8 cellular contexts compared by ENCODE assay signal in the genomic region with DNA sequence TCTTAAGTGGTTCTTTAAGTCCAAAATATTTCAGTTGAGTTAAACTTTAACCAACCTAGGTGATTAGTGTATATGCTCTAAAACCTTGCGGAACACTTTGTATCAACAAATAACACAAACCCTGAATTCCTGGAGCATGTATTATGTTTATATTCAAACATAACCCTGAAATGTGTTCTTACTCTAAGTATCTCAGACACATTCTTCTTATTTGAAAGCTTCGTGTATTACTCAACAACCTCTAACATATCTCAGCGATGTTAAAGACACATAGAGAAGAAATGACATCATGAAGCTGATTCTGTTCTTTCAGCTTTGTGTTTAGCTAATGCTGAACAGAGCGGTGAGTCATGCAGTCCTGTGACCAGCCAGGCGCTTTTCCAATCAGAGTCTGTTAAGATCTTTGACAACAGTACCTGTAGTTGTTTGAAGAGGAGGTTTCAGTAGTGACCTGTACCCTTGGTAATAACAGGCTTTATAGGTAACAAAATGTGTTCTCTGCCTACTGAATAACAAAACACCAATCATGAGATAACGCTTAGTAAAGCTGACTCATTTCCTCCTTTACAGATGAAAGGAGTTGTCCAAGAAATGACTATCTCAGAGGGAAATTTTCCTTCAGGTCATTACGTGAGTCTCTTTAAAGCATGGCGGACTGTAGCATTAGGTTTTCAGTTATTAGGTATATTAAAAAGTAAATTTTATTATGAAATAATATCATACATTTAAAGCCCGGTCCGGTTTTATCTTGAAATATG.
DNase-seq lines count a peak whose midpoint lies in the region; ATAC-seq and TF ChIP-seq lines count a peak whose summit lies in the region.

No MANE protein-coding gene starts in this region.

- no TSS peak for BruUV-seq in A673 (replicated peaks; lab: Mats Ljungman, UMichigan)

- H3K27me3 ChIP-seq in A673 (replicated peaks; ENCODE audit: insufficient read depth, low read depth, low read length, poor library complexity): no peaks in the 10 kb centered on the region
- H3K27me3 ChIP-seq in NT2/D1 (ENCODE audit: insufficient read depth, insufficient read length): no peaks in the 10 kb centered on the region
- no peaks in the 10 kb centered on the region for H3K27me3 ChIP-seq in prostate gland (replicated peaks; ENCODE audit: insufficient read depth)

- no peak overlapping the region for H3K4me3 ChIP-seq in A673 (ENCODE audit: low read depth, low read length, poor library complexity, severe bottlenecking)
- H3K4me3 ChIP-seq in NT2/D1 (ENCODE audit: insufficient read length, low read depth): no peak overlapping the region
- no peak overlapping the region for H3K4me3 ChIP-seq in prostate gland

- H3K4me1 ChIP-seq in A673 (ENCODE audit: insufficient read depth, low read length, poor library complexity, severe bottlenecking): peaks cover 14% of the 10 kb centered on the region
- peaks cover 3% of the 10 kb centered on the region for H3K4me1 ChIP-seq in NT2/D1 (ENCODE audit: insufficient read depth, insufficient read length)
- peaks cover 9% of the 10 kb centered on the region for H3K4me1 ChIP-seq in prostate gland (replicated peaks)

- no peak overlapping the region for H3K27ac ChIP-seq in A673 (ENCODE audit: low read depth, low read length, poor library complexity, severe bottlenecking)
- peak overlapping the region; percentile 78 to 86 for H3K27ac ChIP-seq in prostate gland

- DNase-seq in A673 (ENCODE audit: low spot score) (peak; percentile 80), NT2/D1 (ENCODE audit: low read depth, low spot score) (peak; percentile 20), glomerular endothelial cell (ENCODE audit: extremely low read depth, low read depth, low spot score) (peak; percentile 99), prostate gland (ENCODE audit: low spot score) (peak; percentile 97), germinal center (ENCODE audit: low spot score) (no peak)
- DNase-seq in activated gamma-delta T cell treated with anti-CD3 and anti-CD28 coated beads, Interleukin-2, amount 50 U/mL, for 16 hours (ENCODE audit: low read depth): peak; percentile 44

- CTCF ChIA-PET in A673 (lab: Charles Lee): no interaction called here

- no peaks in the 10 kb centered on the region for H3K36me3 ChIP-seq in A673 (ENCODE audit: insufficient read depth, low read length, poor library complexity, severe bottlenecking)
- no peaks in the 10 kb centered on the region for H3K36me3 ChIP-seq in NT2/D1 (ENCODE audit: insufficient read depth, insufficient read length, low read length)
- H3K36me3 ChIP-seq in prostate gland: no peaks in the 10 kb centered on the region

- intact Hi-C loops in A673 (cut with micrococcal nuclease; ENCODE audit: unreplicated experiment) (no loop called here), prostate gland (cut with DNase I) (loop anchor here (5.0 kb wide), 1 partner anchor 65 kb away; the partner anchor contains the start of gene KLF6)

- POLR2A ChIA-PET in A673 (lab: Charles Lee; ENCODE audit: low non-redundant PET): no interaction called here

- H3K9ac ChIP-seq in NT2/D1 (ENCODE audit: insufficient read length, low read depth): no peak overlapping the region

- ATAC-seq in GM18858 (IDR thresholded peaks at IDR 0.05; ENCODE audit: unreplicated experiment) (peak; percentile 85), HG03064 (IDR thresholded peaks at IDR 0.05; ENCODE audit: low read depth, unreplicated experiment) (peak; percentile 66)

- WGBS in prostate gland: 29% methylated on average over 10 of the region's 10 CpGs

- H3K9me3 ChIP-seq in A673 (ENCODE audit: low read depth, low read length, poor library complexity, severe bottlenecking): no peaks in the 10 kb centered on the region
- no peaks in the 10 kb centered on the region for H3K9me3 ChIP-seq in NT2/D1 (ENCODE audit: insufficient read depth, low read length)
- H3K9me3 ChIP-seq in prostate gland: no peaks in the 10 kb centered on the region

- TF ChIP-seq CTCF in A673 (conservative IDR thresholded peaks at IDR 0.05; ENCODE audit: low read depth, low read length) (no peak), prostate gland (IDR thresholded peaks at IDR 0.05) (peak in 1 of 4 experiments; percentile 14)

- TF ChIP-seq POLR2A in prostate gland (IDR thresholded peaks at IDR 0.05): peak; percentile 18
